Comparison of ENCODE assay signal across 12 cellular contexts in the genomic region with DNA sequence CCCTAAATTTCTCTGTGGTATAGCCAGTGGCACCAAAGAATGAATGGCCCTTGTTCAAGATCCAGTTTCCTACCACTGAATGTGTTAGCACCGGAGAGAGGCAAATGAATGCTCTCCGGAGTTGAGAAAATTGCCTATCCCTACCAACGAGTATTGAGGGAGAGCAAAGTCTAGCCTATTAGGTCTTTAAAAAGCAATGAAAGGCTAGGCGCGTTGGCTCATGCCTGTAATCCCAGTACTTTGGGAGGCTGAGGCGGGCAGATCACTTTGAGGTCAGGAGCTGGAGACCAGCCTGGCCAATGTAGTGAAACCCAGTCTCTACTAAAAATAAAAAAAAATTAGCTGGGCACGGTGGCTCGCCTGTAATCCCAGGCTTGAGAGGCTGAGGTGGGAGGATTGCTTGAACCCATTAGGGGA. TPM values are rescaled to one million over a fixed set of nuclear protein-coding genes. Genes with fewer than 3 reads are reported as not detected.
DNase-seq lines count a peak whose midpoint lies in the region; ATAC-seq and TF ChIP-seq lines count a peak whose summit lies in the region.
"Had no signal": no experiment of that assay in that cellular context is flagged by ENCODE, and none has a peak within 500 bp of the region (broad histone marks: within the 10 kb centered on the region; RNA-seq: fewer than 3 reads in every experiment).

No MANE protein-coding gene starts in this region.

- H3K27ac ChIP-seq in suprapubic skin: no peak overlapping the region

- H3K9me3 ChIP-seq in iPS-15b (ENCODE audit: control insufficient read depth, insufficient read depth, low read length) (no peaks in the 10 kb centered on the region), suprapubic skin (no peaks in the 10 kb centered on the region)
- H3K9me3 ChIP-seq: Peyer's patch had no signal

- TF ChIP-seq CTCF in WTC11 (IDR thresholded peaks at IDR 0.05) (no peak), suprapubic skin (IDR thresholded peaks at IDR 0.05) (no peak)

- intact Hi-C loops in activated naive CD4-positive, alpha-beta T cell treated with anti-CD3 and anti-CD28 coated beads for 36 hours (cut with micrococcal nuclease): loop anchor here (2.0 kb wide), 1 partner anchor 44 kb away; no protein-coding TSS in a partner anchor

- ATAC-seq in WTC11: no peak
- ATAC-seq in HG03354 (IDR thresholded peaks at IDR 0.05; ENCODE audit: poor library complexity, severe bottlenecking, unreplicated experiment): no peak

- no peak overlapping the region for H3K27ac Mint-ChIP-seq in activated naive CD4-positive, alpha-beta T cell treated with anti-CD3 and anti-CD28 coated beads for 36 hours
- H3K27ac Mint-ChIP-seq in WTC11: no peak overlapping the region

- H3K36me3 ChIP-seq in iPS-15b (ENCODE audit: control insufficient read depth, insufficient read depth, low read length): no peaks in the 10 kb centered on the region
- H3K36me3 ChIP-seq in suprapubic skin: no peaks in the 10 kb centered on the region
- H3K36me3 ChIP-seq: Peyer's patch had no signal

- H3K9me3 Mint-ChIP-seq in activated naive CD4-positive, alpha-beta T cell treated with anti-CD3 and anti-CD28 coated beads for 36 hours: no peaks in the 10 kb centered on the region
- H3K9me3 Mint-ChIP-seq in WTC11: no peaks in the 10 kb centered on the region

- POLR2A ChIA-PET in WTC11 (lab: Charles Lee): no interaction called here

- peaks cover 19% of the 10 kb centered on the region for H3K4me1 ChIP-seq in iPS-15b (ENCODE audit: control insufficient read depth, insufficient read depth, low read length)
- H3K4me1 ChIP-seq in suprapubic skin: peaks cover 21% of the 10 kb centered on the region

- WGBS in suprapubic skin: 70% methylated on average over 8 of the region's 8 CpGs

- CTCF ChIA-PET in activated naive CD4-positive, alpha-beta T cell treated with anti-CD3 and anti-CD28 coated beads for 36 hours (lab: Charles Lee): no interaction called here
- CTCF ChIA-PET in WTC11 (lab: Charles Lee): interaction anchor here (1.6 to 4.2 kb wide), 4 partner anchors 10 to 62 kb away, joined by 5 to 26 read pairs (median 11); no protein-coding TSS in a partner anchor

- TF ChIP-seq POLR2A in suprapubic skin (IDR thresholded peaks at IDR 0.05): no peak

- peaks cover 10% of the 10 kb centered on the region for H3K4me1 Mint-ChIP-seq in activated naive CD4-positive, alpha-beta T cell treated with anti-CD3 and anti-CD28 coated beads for 36 hours (ENCODE audit: low read depth)
- H3K4me1 Mint-ChIP-seq in WTC11: peaks cover 71% of the 10 kb centered on the region

- no peak for DNase-seq in activated naive CD4-positive, alpha-beta T cell treated with anti-CD3 and anti-CD28 coated beads for 36 hours
- DNase-seq in activated naive CD4-positive, alpha-beta T cell treated with anti-CD3 and anti-CD28 coated beads, Interleukin-2, amount 50 U/mL, for 16 hours: no peak
- DNase-seq in WTC11 (ENCODE audit: low spot score) (no peak), suprapubic skin (ENCODE audit: low spot score in 2 of 2) (peak in 1 of 2 donors; percentile 41), NCI-H524 (lab: John Stamatoyannopoulos, UW) (no peak), NCI-H1436 treated with DMSO at 0.1 percent for 48 hours (lab: John Stamatoyannopoulos, UW) (no peak)
- DNase-seq: NCI-H1694 had no signal

- H3K9ac ChIP-seq in iPS-15b (ENCODE audit: low read depth, low read length): no peak overlapping the region

- H3K27me3 ChIP-seq in iPS-15b (ENCODE audit: control insufficient read depth, insufficient read depth, low read length) (no peaks in the 10 kb centered on the region), suprapubic skin (no peaks in the 10 kb centered on the region)
- H3K27me3 ChIP-seq: Peyer's patch had no signal

- no peak for TF ChIP-seq EP300 in suprapubic skin (IDR thresholded peaks at IDR 0.05)

- H3K27me3 Mint-ChIP-seq in activated naive CD4-positive, alpha-beta T cell treated with anti-CD3 and anti-CD28 coated beads for 36 hours (ENCODE audit: low read depth): no peaks in the 10 kb centered on the region
- H3K27me3 Mint-ChIP-seq in WTC11 (ENCODE audit: low read depth): peaks cover 5% of the 10 kb centered on the region

- H3K36me3 Mint-ChIP-seq in activated naive CD4-positive, alpha-beta T cell treated with anti-CD3 and anti-CD28 coated beads for 36 hours (ENCODE audit: low read depth): no peaks in the 10 kb centered on the region
- H3K36me3 Mint-ChIP-seq in WTC11: peaks cover 6% of the 10 kb centered on the region

- H3K4me3 Mint-ChIP-seq in activated naive CD4-positive, alpha-beta T cell treated with anti-CD3 and anti-CD28 coated beads for 36 hours: peak overlapping the region; percentile 75
- peak overlapping the region; percentile 78 for H3K4me3 Mint-ChIP-seq in WTC11

- peak overlapping the region; percentile 74 for H3K4me3 ChIP-seq in iPS-15b (ENCODE audit: low read depth, low read length)
- peak overlapping the region; percentile 81 for H3K4me3 ChIP-seq in suprapubic skin

TF ChIP-seq in WTC11, 78 proteins besides CTCF, POLR2A, EP300 and RAD21:
- TF ChIP-seq ZNF416 (CRISPR knock-in tag; IDR thresholded peaks at IDR 0.05): no peak
- TF ChIP-seq ZNF121 (CRISPR knock-in tag; IDR thresholded peaks at IDR 0.05): 0 out of 2 replicates have a peak, but pooled peaks have one; percentile 51
- TF ChIP-seq, protein P1, sequence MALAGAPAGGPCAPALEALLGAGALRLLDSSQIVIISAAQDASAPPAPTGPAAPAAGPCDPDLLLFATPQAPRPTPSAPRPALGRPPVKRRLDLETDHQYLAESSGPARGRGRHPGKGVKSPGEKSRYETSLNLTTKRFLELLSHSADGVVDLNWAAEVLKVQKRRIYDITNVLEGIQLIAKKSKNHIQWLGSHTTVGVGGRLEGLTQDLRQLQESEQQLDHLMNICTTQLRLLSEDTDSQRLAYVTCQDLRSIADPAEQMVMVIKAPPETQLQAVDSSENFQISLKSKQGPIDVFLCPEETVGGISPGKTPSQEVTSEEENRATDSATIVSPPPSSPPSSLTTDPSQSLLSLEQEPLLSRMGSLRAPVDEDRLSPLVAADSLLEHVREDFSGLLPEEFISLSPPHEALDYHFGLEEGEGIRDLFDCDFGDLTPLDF (CRISPR knock-in tag; IDR thresholded peaks at IDR 0.05): no peak
- TF ChIP-seq, protein P2, sequence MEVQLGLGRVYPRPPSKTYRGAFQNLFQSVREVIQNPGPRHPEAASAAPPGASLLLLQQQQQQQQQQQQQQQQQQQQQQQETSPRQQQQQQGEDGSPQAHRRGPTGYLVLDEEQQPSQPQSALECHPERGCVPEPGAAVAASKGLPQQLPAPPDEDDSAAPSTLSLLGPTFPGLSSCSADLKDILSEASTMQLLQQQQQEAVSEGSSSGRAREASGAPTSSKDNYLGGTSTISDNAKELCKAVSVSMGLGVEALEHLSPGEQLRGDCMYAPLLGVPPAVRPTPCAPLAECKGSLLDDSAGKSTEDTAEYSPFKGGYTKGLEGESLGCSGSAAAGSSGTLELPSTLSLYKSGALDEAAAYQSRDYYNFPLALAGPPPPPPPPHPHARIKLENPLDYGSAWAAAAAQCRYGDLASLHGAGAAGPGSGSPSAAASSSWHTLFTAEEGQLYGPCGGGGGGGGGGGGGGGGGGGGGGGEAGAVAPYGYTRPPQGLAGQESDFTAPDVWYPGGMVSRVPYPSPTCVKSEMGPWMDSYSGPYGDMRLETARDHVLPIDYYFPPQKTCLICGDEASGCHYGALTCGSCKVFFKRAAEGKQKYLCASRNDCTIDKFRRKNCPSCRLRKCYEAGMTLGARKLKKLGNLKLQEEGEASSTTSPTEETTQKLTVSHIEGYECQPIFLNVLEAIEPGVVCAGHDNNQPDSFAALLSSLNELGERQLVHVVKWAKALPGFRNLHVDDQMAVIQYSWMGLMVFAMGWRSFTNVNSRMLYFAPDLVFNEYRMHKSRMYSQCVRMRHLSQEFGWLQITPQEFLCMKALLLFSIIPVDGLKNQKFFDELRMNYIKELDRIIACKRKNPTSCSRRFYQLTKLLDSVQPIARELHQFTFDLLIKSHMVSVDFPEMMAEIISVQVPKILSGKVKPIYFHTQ (CRISPR knock-in tag; IDR thresholded peaks at IDR 0.05): no peak
TF ChIP-seq in WTC11: peak in this region for 1.

RNA-seq across cellular contexts. Expression of a gene that starts 0.9 kb away (rescaled TPM):
- total RNA-seq in activated naive CD4-positive, alpha-beta T cell treated with anti-CD3 and anti-CD28 coated beads for 36 hours: 1 to 10 TPM; 2.4 TPM
- total RNA-seq in WTC11 (2021): 38.4 to 49.1 TPM (median 38.6 TPM) in 3 replicates
- 10 to 100 TPM in 3 of 4 donors, 1 to 10 TPM in 1; 9.6 to 17.0 (median 15.1) TPM for total RNA-seq in suprapubic skin

RNA-seq across cellular contexts. Expression of a gene that starts 13.7 kb away (rescaled TPM):
- 1 to 10 TPM; 7.9 to 10.0 TPM for total RNA-seq in activated naive CD4-positive, alpha-beta T cell treated with anti-CD3 and anti-CD28 coated beads for 36 hours
- 14.2 to 18.2 TPM (median 17.3 TPM) in 3 replicates for total RNA-seq in WTC11 (2021)
- 10 to 100 TPM; 40.6 to 44.6 (median 43.2) TPM for total RNA-seq in suprapubic skin

RNA-seq across cellular contexts. Expression of a gene that starts 30.5 kb away (rescaled TPM):
- not detected for total RNA-seq in activated naive CD4-positive, alpha-beta T cell treated with anti-CD3 and anti-CD28 coated beads for 36 hours
- total RNA-seq in WTC11 (2021): 0.80 to 1.5 TPM (median 1.0 TPM) in 3 replicates
- total RNA-seq in suprapubic skin: 10 to 100 TPM in 3 of 4 donors, 1 to 10 TPM in 1; 10.0 to 65.0 (median 27.6) TPM
- total RNA-seq: activated CD8-positive, alpha-beta memory T cell treated with anti-CD3 and anti-CD28 coated beads for 36 hours; dermis blood vessel endothelial cell had no signal

RNA-seq across cellular contexts. Expression of a gene that starts 58.8 kb away (rescaled TPM):
- total RNA-seq in activated naive CD4-positive, alpha-beta T cell treated with anti-CD3 and anti-CD28 coated beads for 36 hours: 10 to 100 TPM; 49.6 to 59.7 TPM
- total RNA-seq in WTC11 (2021): 47.3 to 52.4 TPM (median 49.1 TPM) in 3 replicates
- 10 to 100 TPM; 50.9 to 93.8 (median 87.7) TPM for total RNA-seq in suprapubic skin
